14 cellular contexts compared by ENCODE assay signal in the genomic region with DNA sequence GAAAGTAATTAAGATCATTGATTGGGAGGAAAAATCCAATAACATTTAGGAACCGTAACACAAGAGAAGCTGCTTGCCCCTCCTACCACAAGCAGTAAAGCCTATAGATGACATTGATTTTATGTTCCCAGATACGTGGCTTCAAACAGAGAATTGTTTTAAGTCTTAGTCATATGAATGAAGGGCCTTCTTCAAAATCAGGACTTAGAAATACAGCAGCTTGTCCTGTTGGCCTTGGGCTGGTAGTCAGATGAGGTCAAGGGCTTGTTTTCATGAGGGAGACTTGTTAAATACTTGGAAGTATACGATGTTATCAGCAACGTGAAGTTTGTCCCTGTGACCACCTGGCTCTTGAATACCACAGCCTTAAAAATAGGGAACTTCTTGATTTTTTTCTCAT.
"Had no signal": no experiment of that assay in that cellular context is flagged by ENCODE, and none has a peak within 500 bp of the region (broad histone marks: within the 10 kb centered on the region; RNA-seq: fewer than 3 reads in every experiment).

No MANE protein-coding gene starts in this region.

- H3K9me3 Mint-ChIP-seq: activated naive CD4-positive, alpha-beta T cell treated with anti-CD3 and anti-CD28 coated beads, Interleukin-2, amount 50 U/mL, for 72 hours; activated T-cell treated with anti-CD3 and anti-CD28 coated beads, Interleukin-2, amount 50 U/mL, for 24 hours; immature natural killer cell; stimulated activated naive CD8-positive, alpha-beta T cell treated with anti-CD3 and anti-CD28 coated beads, Interleukin-15, Interleukin-2, amounts not matched to agents 100 ng/mL and 50 ng/mL, for 24 hours had no signal

- ATAC-seq: activated naive CD4-positive, alpha-beta T cell treated with anti-CD3 and anti-CD28 coated beads, Interleukin-2, amount 50 U/mL, for 72 hours; mucosa of descending colon; naive thymus-derived CD8-positive, alpha-beta T cell; psoas muscle had no signal

- H3K27me3 ChIP-seq: uterus had no signal

- H3K27ac ChIP-seq: psoas muscle, uterus had no signal

- DNase-seq: activated effector memory CD4-positive, alpha-beta T cell treated with Interleukin-2 at 50 U/mL for 16 hours; activated T-cell treated with anti-CD3 and anti-CD28 coated beads, Interleukin-2, amount 50 U/mL, for 24 hours; effector memory CD4-positive, alpha-beta T cell; immature natural killer cell; mucosa of descending colon; naive thymus-derived CD8-positive, alpha-beta T cell; psoas muscle; stimulated activated CD4-positive, alpha-beta T cell treated with anti-CD3 and anti-CD28 coated beads, Interleukin-4, amount 100 ng/mL, for 1 hour; stimulated activated CD8-positive, alpha-beta memory T cell treated with anti-CD3 and anti-CD28 coated beads, Interleukin-4, amount 100 ng/mL, for 48 hours; T-helper 2 cell; uterus had no signal

- H3K4me1 ChIP-seq: uterus had no signal

- H3K36me3 ChIP-seq: thoracic aorta, uterus had no signal

- H3K27me3 Mint-ChIP-seq: activated T-cell treated with anti-CD3 and anti-CD28 coated beads, Interleukin-2, amount 50 U/mL, for 24 hours; naive thymus-derived CD8-positive, alpha-beta T cell; stimulated activated naive CD8-positive, alpha-beta T cell treated with anti-CD3 and anti-CD28 coated beads, Interleukin-15, Interleukin-2, amounts not matched to agents 100 ng/mL and 50 ng/mL, for 24 hours had no signal

- H3K27ac Mint-ChIP-seq: activated naive CD4-positive, alpha-beta T cell treated with anti-CD3 and anti-CD28 coated beads, Interleukin-2, amount 50 U/mL, for 72 hours; activated T-cell treated with anti-CD3 and anti-CD28 coated beads, Interleukin-2, amount 50 U/mL, for 24 hours; immature natural killer cell; stimulated activated naive CD8-positive, alpha-beta T cell treated with anti-CD3 and anti-CD28 coated beads, Interleukin-15, Interleukin-2, amounts not matched to agents 100 ng/mL and 50 ng/mL, for 24 hours had no signal

- H3K4me3 ChIP-seq: mucosa of descending colon, psoas muscle, thoracic aorta, uterus had no signal

- H3K4me3 Mint-ChIP-seq: activated T-cell treated with anti-CD3 and anti-CD28 coated beads, Interleukin-2, amount 50 U/mL, for 24 hours; immature natural killer cell; naive thymus-derived CD8-positive, alpha-beta T cell; stimulated activated naive CD8-positive, alpha-beta T cell treated with anti-CD3 and anti-CD28 coated beads, Interleukin-15, Interleukin-2, amounts not matched to agents 100 ng/mL and 50 ng/mL, for 24 hours had no signal

- H3K9me3 ChIP-seq: mucosa of descending colon, psoas muscle, thoracic aorta, uterus had no signal
